ENCODE assay signal across 8 cellular contexts in genomic region chr17:17682293-17682736, GRCh38. TPM values are rescaled to one million over a fixed set of nuclear protein-coding genes. Genes with fewer than 3 reads are reported as not detected.
A peak's percentile ranks its signal among the peaks of the same experiment; 100 is the strongest.
DNase-seq lines count a peak whose midpoint lies in the region; ATAC-seq and TF ChIP-seq lines count a peak whose summit lies in the region.

No MANE protein-coding gene starts in this region.

- H3K36me3 ChIP-seq in Peyer's patch (no peaks in the 10 kb centered on the region), heart right ventricle (no peaks in the 10 kb centered on the region)

- ATAC-seq in HG02588 (IDR thresholded peaks at IDR 0.05; ENCODE audit: unreplicated experiment) (peak; percentile 31), heart right ventricle (peak; percentile 42 to 76 (median 53))
- peak; percentile 59 to 69 for ATAC-seq in activated naive CD4-positive, alpha-beta T cell treated with anti-CD3 and anti-CD28 coated beads, Interleukin-2, amount 50 U/mL, for 72 hours

- H3K4me3 ChIP-seq in Peyer's patch (peak overlapping the region; percentile 70 to 93 (median 90)), heart right ventricle (peak overlapping the region; percentile 56 to 90 (median 72))

- H3K9me3 ChIP-seq in Peyer's patch (no peaks in the 10 kb centered on the region), heart right ventricle (no peaks in the 10 kb centered on the region)

- TF ChIP-seq POLR2A in Peyer's patch (IDR thresholded peaks at IDR 0.05) = peak in 1 of 2 donors; percentile 12

- in situ Hi-C loops in GM13976 (cut with MboI; ENCODE audit: low sequenced_read_pairs, unreplicated experiment) = loop anchor here (10.0 kb wide), 1 partner anchor 352 kb away; the partner anchor contains the start of genes ATPAF2 and GID4

- no peaks in the 10 kb centered on the region for H3K9me3 Mint-ChIP-seq in activated naive CD4-positive, alpha-beta T cell treated with anti-CD3 and anti-CD28 coated beads, Interleukin-2, amount 50 U/mL, for 72 hours
- no peaks in the 10 kb centered on the region for H3K9me3 Mint-ChIP-seq in progenitor cell of endocrine pancreas (ENCODE audit: low read depth)

- H3K27ac ChIP-seq in Peyer's patch (peak overlapping the region; percentile 87 to 94 (median 93)), heart right ventricle (peak overlapping the region; percentile 83 to 98 (median 94))

- intact Hi-C loops in heart right ventricle (cut with DNase I) = loop anchor here (2.0 to 10.0 kb wide), 14 partner anchors 70 to 355 kb away; partner anchors contain the start of genes ATPAF2 (in 4 of the 10) and GID4 (in 4 of the 10)

- peak overlapping the region; percentile 88 to 90 for H3K27ac Mint-ChIP-seq in activated naive CD4-positive, alpha-beta T cell treated with anti-CD3 and anti-CD28 coated beads, Interleukin-2, amount 50 U/mL, for 72 hours
- H3K27ac Mint-ChIP-seq in progenitor cell of endocrine pancreas = peak overlapping the region; percentile 95

- DNase-seq in GM13976 (ENCODE audit: low spot score) = peak; percentile 84
- DNase-seq in Peyer's patch = peak; percentile 71 to 90 (median 78)
- peak; percentile 50 to 80 for DNase-seq in activated naive CD4-positive, alpha-beta T cell treated with anti-CD3 and anti-CD28 coated beads, Interleukin-2, amount 50 U/mL, for 72 hours (ENCODE audit: low spot score in 2 of 2)
- peak; percentile 33 to 59 for DNase-seq in heart right ventricle
- DNase-seq in progenitor cell of endocrine pancreas (ENCODE audit: low spot score, unreplicated experiment) = no peak
- DNase-seq in NCI-H1694 (lab: John Stamatoyannopoulos, UW) = no peak
- DNase-seq in NCI-H187 treated with DMSO at 0.1 percent for 48 hours (lab: John Stamatoyannopoulos, UW) = no peak

- H3K4me1 ChIP-seq in Peyer's patch = peaks cover 4 to 40% (median 8%) of the 10 kb centered on the region in 4 donors
- H3K4me1 ChIP-seq in heart right ventricle = peaks cover 22 to 53% (median 46%) of the 10 kb centered on the region in 9 donors

- TF ChIP-seq CTCF in GM13976 (IDR thresholded peaks at IDR 0.05; ENCODE audit: borderline replicate concordance, control extremely low read depth, extremely low read depth, insufficient read depth, missing control alignments) (no peak), Peyer's patch (IDR thresholded peaks at IDR 0.05) (no peak), heart right ventricle (IDR thresholded peaks at IDR 0.05) (no peak), progenitor cell of endocrine pancreas (IDR thresholded peaks at IDR 0.05; ENCODE audit: unreplicated experiment) (no peak)

- 0 to 1% methylated on average over 26 to 49 of the region's 49 CpGs for WGBS in heart right ventricle, 2 donors

- H3K36me3 Mint-ChIP-seq in activated naive CD4-positive, alpha-beta T cell treated with anti-CD3 and anti-CD28 coated beads, Interleukin-2, amount 50 U/mL, for 72 hours = peaks cover 0 to 4% of the 10 kb centered on the region in 2 donors
- H3K36me3 Mint-ChIP-seq in progenitor cell of endocrine pancreas (ENCODE audit: insufficient read depth) = peaks cover under 1% of the 10 kb centered on the region

- H3K27me3 Mint-ChIP-seq in progenitor cell of endocrine pancreas = no peaks in the 10 kb centered on the region

- peak overlapping the region; percentile 88 for H3K4me3 Mint-ChIP-seq in progenitor cell of endocrine pancreas (ENCODE audit: low read depth)

- H3K4me1 Mint-ChIP-seq in progenitor cell of endocrine pancreas (ENCODE audit: low read depth) = peaks cover 38% of the 10 kb centered on the region

- H3K27me3 ChIP-seq in Peyer's patch (no peaks in the 10 kb centered on the region), heart right ventricle (no peaks in the 10 kb centered on the region)

RNA-seq across cellular contexts. Expression of gene RAI1, which starts 1.1 kb away (rescaled TPM):
- total RNA-seq in Peyer's patch (10 to 100 TPM; 12.8 to 51.2 (median 47.6) TPM), heart right ventricle (10 to 100 TPM; 15.8 to 32.0 (median 20.9) TPM), progenitor cell of endocrine pancreas (69.0 and 75.0 TPM in 2 replicates)
- 10 to 100 TPM; 14.9 to 21.6 TPM for total RNA-seq in activated naive CD4-positive, alpha-beta T cell treated with anti-CD3 and anti-CD28 coated beads, Interleukin-2, amount 50 U/mL, for 72 hours
- polyA plus RNA-seq in heart right ventricle = 10 to 100 TPM; 13.8 to 17.5 TPM

Comparison
In these comparisons a context has a peak if more than half of its experiments do, and no peak if none do; other contexts are left out.
1. DNase-seq: peak in GM13976 (single experiment), Peyer's patch (3 of 3), activated naive CD4-positive, alpha-beta T cell treated with anti-CD3 and anti-CD28 coated beads, Interleukin-2, amount 50 U/mL, for 72 hours (2 of 2) and heart right ventricle (2 of 2); none in progenitor cell of endocrine pancreas (single experiment), NCI-H1694 (single experiment) and NCI-H187 treated with DMSO at 0.1 percent for 48 hours (single experiment).
2. Peak in every context shown above with its lines, with median percentiles within 50 percentile points of each other: ATAC-seq.